In genomic region chrX:47662144-47662657, GRCh38 we compare ENCODE assay signal across 1 cellular context.
TF ChIP-seq lines count a peak whose summit lies in the region.

No MANE protein-coding gene starts in this region.

TF ChIP-seq in K562, 482 proteins besides CTCF, POLR2A, EP300 and RAD21 (continued from another document):
- TF ChIP-seq HMBOX1 (IDR thresholded peaks at IDR 0.05) (no peak), ZNF23 (CRISPR knock-in tag; IDR thresholded peaks at IDR 0.05) (no peak), ZNF79 (CRISPR knock-in tag; IDR thresholded peaks at IDR 0.05; ENCODE audit: low read depth) (no peak), CHD7 (IDR thresholded peaks at IDR 0.05; ENCODE audit: low read depth, low read length) (no peak), BRF1 (IDR thresholded peaks at IDR 0.05; ENCODE audit: borderline replicate concordance, extremely low read depth, insufficient read length) (no peak), ZNF398 (CRISPR knock-in tag; IDR thresholded peaks at IDR 0.05) (no peak), NCOA4 (IDR thresholded peaks at IDR 0.05; ENCODE audit: partially characterized antibody) (no peak), DDX20 (tag; IDR thresholded peaks at IDR 0.05; ENCODE audit: low read depth) (no peak), NFYB (IDR thresholded peaks at IDR 0.05; ENCODE audit: extremely low read depth, insufficient read length) (no peak), ARNT (IDR thresholded peaks at IDR 0.05) (peak in 1 of 2 experiments; percentile 49; a peak in 1 of 4 replicates), FOXJ3 (CRISPR knock-in tag; IDR thresholded peaks at IDR 0.05) (no peak), ZBTB2 (IDR thresholded peaks at IDR 0.05) (no peak), NCOA6 (IDR thresholded peaks at IDR 0.05) (no peak), ZNF764 (CRISPR knock-in tag; IDR thresholded peaks at IDR 0.05; ENCODE audit: low read depth) (no peak), KDM1A (IDR thresholded peaks at IDR 0.05) (peak; percentile 11 to 56; a peak in 1 of 4 replicates), ILF3 (IDR thresholded peaks at IDR 0.05; ENCODE audit: borderline replicate concordance) (no peak), ZNF24 (IDR thresholded peaks at IDR 0.05) (no peak), HNRNPL (IDR thresholded peaks at IDR 0.05; ENCODE audit: low read depth, low read length) (no peak), CAMTA2 (CRISPR knock-in tag; conservative IDR thresholded peaks at IDR 0.05) (no peak), TSHZ1 (CRISPR knock-in tag; IDR thresholded peaks at IDR 0.05) (no peak), NUFIP1 (IDR thresholded peaks at IDR 0.05; ENCODE audit: partially characterized antibody) (no peak)
TF ChIP-seq in K562: peak in this region for 88.
